8 cellular contexts compared by ENCODE assay signal in genomic region chr22:24592846-24593809, GRCh38. TPM values are rescaled to one million over a fixed set of nuclear protein-coding genes. Genes with fewer than 3 reads are reported as not detected.
DNase-seq lines count a peak whose midpoint lies in the region; ATAC-seq and TF ChIP-seq lines count a peak whose summit lies in the region.

Gene LRRC75B, minus strand, starts transcription at chr22:24593073. Its CDS starts 34 bp downstream, at chr22:24593039.

- H3K36me3 ChIP-seq in neural cell (ENCODE audit: insufficient read depth, low read length), result no peaks in the 10 kb centered on the region

- TF ChIP-seq CTCF in 22Rv1 (IDR thresholded peaks at IDR 0.05) (no peak), neural cell (IDR thresholded peaks at IDR 0.05; ENCODE audit: poor library complexity, severe bottlenecking) (no peak)

- H3K27me3 ChIP-seq in neural cell (ENCODE audit: insufficient read depth, low read depth, low read length), result no peaks in the 10 kb centered on the region

- H3K4me1 Mint-ChIP-seq in activated naive CD8-positive, alpha-beta T cell (ENCODE audit: low read depth), result peaks cover 2% of the 10 kb centered on the region

- H3K9me2 ChIP-seq in neural cell (ENCODE audit: insufficient read depth, low read length), result no peaks in the 10 kb centered on the region

- no peak within 1 kb of the TSS for H3K27ac Mint-ChIP-seq in activated naive CD8-positive, alpha-beta T cell

- H3K4me2 ChIP-seq in neural cell (ENCODE audit: low read length), result peak within 1 kb of the TSS; percentile 25

- H2AFZ ChIP-seq in neural cell (ENCODE audit: low read depth, low read length), result peak within 1 kb of the TSS; percentile 60

- H3K27me3 Mint-ChIP-seq in activated naive CD8-positive, alpha-beta T cell, result peaks cover 1% of the 10 kb centered on the region

- H3K27ac ChIP-seq in 22Rv1, result peak within 1 kb of the TSS; percentile 76
- H3K27ac ChIP-seq in neural cell (ENCODE audit: low read length), result no peak within 1 kb of the TSS

- peaks cover 3% of the 10 kb centered on the region for H3K36me3 Mint-ChIP-seq in activated naive CD8-positive, alpha-beta T cell

- no peaks in the 10 kb centered on the region for H3F3A ChIP-seq in neural cell (ENCODE audit: insufficient read depth, low read length, poor library complexity, severe bottlenecking)

- no peaks in the 10 kb centered on the region for H3K79me2 ChIP-seq in neural cell (replicated peaks; ENCODE audit: insufficient read depth, low read length)

- H3K4me3 ChIP-seq in neural cell (ENCODE audit: low read length), result peak within 1 kb of the TSS; percentile 64

- peak; percentile 74 for ATAC-seq in HG02798 (IDR thresholded peaks at IDR 0.05; ENCODE audit: poor library complexity, unreplicated experiment)

- no peaks in the 10 kb centered on the region for H3K9me3 ChIP-seq in neural cell (ENCODE audit: low read length)

- no peak for TF ChIP-seq RAD21 in neural cell (conservative IDR thresholded peaks at IDR 0.05)

- no peaks in the 10 kb centered on the region for H4K20me1 ChIP-seq in neural cell (ENCODE audit: insufficient read depth)

- H3K4me3 Mint-ChIP-seq in activated naive CD8-positive, alpha-beta T cell, result peak within 1 kb of the TSS; percentile 82

- DNase-seq in GM04504 (ENCODE audit: low read depth) (peak; percentile 64), NCI-H446 treated with DMSO at 0.1 percent for 48 hours (lab: John Stamatoyannopoulos, UW) (peak; percentile 45), glomerular endothelial cell (ENCODE audit: extremely low read depth, low read depth, low spot score) (no peak), ureter (ENCODE audit: low spot score) (peak; percentile 88)

- no peak for TF ChIP-seq EP300 in neural cell (conservative IDR thresholded peaks at IDR 0.05; ENCODE audit: poor library complexity, severe bottlenecking)

- peak within 1 kb of the TSS; percentile 64 for H3K9ac ChIP-seq in neural cell (ENCODE audit: low read length)

- no peaks in the 10 kb centered on the region for H3K9me3 Mint-ChIP-seq in activated naive CD8-positive, alpha-beta T cell (ENCODE audit: low read depth)

TF ChIP-seq in neural cell, 6 proteins besides CTCF, POLR2A, EP300 and RAD21:
- TF ChIP-seq POLR2AphosphoS5 (IDR thresholded peaks at IDR 0.05) (peak; percentile 8), SMC3 (conservative IDR thresholded peaks at IDR 0.05; ENCODE audit: poor library complexity) (no peak)

RNA-seq across cellular contexts. Expression of gene LRRC75B, which starts in this region (rescaled TPM):
- total RNA-seq in glomerular endothelial cell, result 11.9 and 12.2 TPM in 2 replicates
- 12.2 and 18.3 TPM in 2 replicates for polyA plus RNA-seq in neural cell
- 5.4 and 5.9 TPM in 2 replicates for polyA minus RNA-seq in neural cell
- total RNA-seq in ureter, result 7.8 TPM
